ENCODE assay signal across 8 cellular contexts in the genomic region with DNA sequence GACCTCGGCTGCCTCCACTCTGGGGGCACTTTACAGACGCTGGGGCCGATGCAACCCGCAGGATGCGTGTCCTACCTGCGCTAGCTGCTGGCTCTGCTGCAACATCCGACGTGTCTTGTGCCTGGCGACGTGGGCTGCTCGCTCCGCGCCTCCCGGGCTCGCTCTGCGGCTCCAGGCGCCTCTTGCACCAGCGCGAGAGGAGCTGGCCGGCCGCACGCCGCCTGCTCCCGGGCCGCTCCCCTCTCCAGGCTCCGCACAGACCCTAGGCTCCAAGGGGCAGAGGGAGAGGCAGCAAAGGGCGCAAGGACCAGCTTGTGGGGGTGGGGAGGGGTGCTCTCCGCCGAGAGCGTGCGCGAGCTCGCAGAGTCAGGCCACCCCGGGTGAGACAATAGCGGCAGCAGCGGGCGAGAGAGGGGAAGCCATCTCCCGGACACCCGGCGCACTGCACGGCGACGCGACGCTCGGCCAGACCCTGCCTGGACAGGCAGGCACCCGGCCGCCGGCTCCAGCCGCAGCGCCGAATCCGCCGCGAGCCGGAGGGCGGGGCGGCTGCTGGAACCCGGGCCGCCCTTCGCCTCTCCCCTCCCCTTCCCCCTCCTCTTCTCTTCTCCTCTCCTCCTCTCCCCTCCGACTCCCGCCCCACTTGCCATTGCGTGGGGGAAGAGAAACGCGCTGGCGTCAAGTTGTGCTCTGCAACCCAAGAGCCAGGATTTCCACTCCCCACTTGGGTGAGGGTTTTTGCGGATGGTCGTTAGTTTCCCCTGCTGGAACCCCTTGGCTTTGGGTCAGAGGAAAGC. TPM values are rescaled to one million over a fixed set of nuclear protein-coding genes. Genes with fewer than 3 reads are reported as not detected.
DNase-seq lines count a peak whose midpoint lies in the region; ATAC-seq and TF ChIP-seq lines count a peak whose summit lies in the region.

A gene with protein sequence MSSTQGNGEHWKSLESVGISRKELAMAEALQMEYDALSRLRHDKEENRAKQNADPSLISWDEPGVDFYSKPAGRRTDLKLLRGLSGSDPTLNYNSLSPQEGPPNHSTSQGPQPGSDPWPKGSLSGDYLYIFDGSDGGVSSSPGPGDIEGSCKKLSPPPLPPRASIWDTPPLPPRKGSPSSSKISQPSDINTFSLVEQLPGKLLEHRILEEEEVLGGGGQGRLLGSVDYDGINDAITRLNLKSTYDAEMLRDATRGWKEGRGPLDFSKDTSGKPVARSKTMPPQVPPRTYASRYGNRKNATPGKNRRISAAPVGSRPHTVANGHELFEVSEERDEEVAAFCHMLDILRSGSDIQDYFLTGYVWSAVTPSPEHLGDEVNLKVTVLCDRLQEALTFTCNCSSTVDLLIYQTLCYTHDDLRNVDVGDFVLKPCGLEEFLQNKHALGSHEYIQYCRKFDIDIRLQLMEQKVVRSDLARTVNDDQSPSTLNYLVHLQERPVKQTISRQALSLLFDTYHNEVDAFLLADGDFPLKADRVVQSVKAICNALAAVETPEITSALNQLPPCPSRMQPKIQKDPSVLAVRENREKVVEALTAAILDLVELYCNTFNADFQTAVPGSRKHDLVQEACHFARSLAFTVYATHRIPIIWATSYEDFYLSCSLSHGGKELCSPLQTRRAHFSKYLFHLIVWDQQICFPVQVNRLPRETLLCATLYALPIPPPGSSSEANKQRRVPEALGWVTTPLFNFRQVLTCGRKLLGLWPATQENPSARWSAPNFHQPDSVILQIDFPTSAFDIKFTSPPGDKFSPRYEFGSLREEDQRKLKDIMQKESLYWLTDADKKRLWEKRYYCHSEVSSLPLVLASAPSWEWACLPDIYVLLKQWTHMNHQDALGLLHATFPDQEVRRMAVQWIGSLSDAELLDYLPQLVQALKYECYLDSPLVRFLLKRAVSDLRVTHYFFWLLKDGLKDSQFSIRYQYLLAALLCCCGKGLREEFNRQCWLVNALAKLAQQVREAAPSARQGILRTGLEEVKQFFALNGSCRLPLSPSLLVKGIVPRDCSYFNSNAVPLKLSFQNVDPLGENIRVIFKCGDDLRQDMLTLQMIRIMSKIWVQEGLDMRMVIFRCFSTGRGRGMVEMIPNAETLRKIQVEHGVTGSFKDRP (N-terminal part only) (minus strand): TSS at position 525 of the 797 bp plus-strand sequence. CDS start 25,003 bp downstream, outside the sequence.

- peaks cover 49% of the 10 kb centered on the region for H3K4me1 Mint-ChIP-seq in activated T-cell treated with anti-CD3 and anti-CD28 coated beads, Interleukin-2, amount 50 U/mL, for 4 hours (ENCODE audit: low read depth)
- peaks cover 65 to 84% of the 10 kb centered on the region in 2 donors for H3K4me1 Mint-ChIP-seq in stimulated activated naive B cell treated with anti-CD40 and anti-IgM and Interleukin-4, amounts not matched to agents 10 μg/mL and 1 μg/mL and 100 μg/mL, for 72 hours

- ATAC-seq in GM21526 (IDR thresholded peaks at IDR 0.05; ENCODE audit: low FRiP score, unreplicated experiment), result peak; percentile 75
- peak; percentile 79 to 83 for ATAC-seq in activated T-cell treated with anti-CD3 and anti-CD28 coated beads, Interleukin-2, amount 50 U/mL, for 4 hours
- peak; percentile 85 to 88 for ATAC-seq in stimulated activated naive B cell treated with anti-CD40 and anti-IgM and Interleukin-4, amounts not matched to agents 10 μg/mL and 1 μg/mL and 100 μg/mL, for 72 hours (replicated peaks)

- peak within 1 kb of the TSS; percentile 98 for H3K27ac Mint-ChIP-seq in stimulated activated naive B cell treated with anti-CD40 and anti-IgM and Interleukin-4, amounts not matched to agents 10 μg/mL and 1 μg/mL and 100 μg/mL, for 72 hours

- H3K36me3 ChIP-seq in OCI-LY7 (ENCODE audit: insufficient read depth, low read length), result no peaks in the 10 kb centered on the region
- H3K36me3 ChIP-seq in esophagus (ENCODE audit: control insufficient read depth in 2 of 2, insufficient read depth in 2 of 2, low read length in 1 of 2), result peaks cover 0 to 5% of the 10 kb centered on the region in 2 donors
- H3K36me3 ChIP-seq in muscle layer of colon (ENCODE audit: insufficient read depth, low read length), result no peaks in the 10 kb centered on the region

- H3K79me2 ChIP-seq in OCI-LY7 (ENCODE audit: insufficient read depth, low read depth, low read length), result no peaks in the 10 kb centered on the region

- no peaks in the 10 kb centered on the region for H3K9me2 ChIP-seq in OCI-LY7 (ENCODE audit: insufficient read depth, low read length)

- TF ChIP-seq CTCF in OCI-LY7 (conservative IDR thresholded peaks at IDR 0.05; ENCODE audit: low read length), result peak; percentile 56

- no peaks in the 10 kb centered on the region for H3K9me3 ChIP-seq in OCI-LY7 (ENCODE audit: low read length)
- H3K9me3 ChIP-seq in esophagus (ENCODE audit: control insufficient read depth in 2 of 2, insufficient read depth in 1 of 2, low read depth in 1 of 2, low read length in 1 of 2), result no peaks in the 10 kb centered on the region
- H3K9me3 ChIP-seq in muscle layer of colon (ENCODE audit: low read length), result no peaks in the 10 kb centered on the region

- H3K27me3 ChIP-seq in esophagus (ENCODE audit: control insufficient read depth in 1 of 2, insufficient read depth in 2 of 2, low read length in 2 of 2) (no peaks in the 10 kb centered on the region), muscle layer of colon (ENCODE audit: control insufficient read depth in 1 of 2, insufficient read depth in 2 of 2, low read length in 2 of 2) (no peaks in the 10 kb centered on the region)

- H3K4me1 ChIP-seq in OCI-LY7 (ENCODE audit: insufficient read depth, low read length, poor library complexity, severe bottlenecking), result peaks cover 63% of the 10 kb centered on the region
- H3K4me1 ChIP-seq in esophagus (ENCODE audit: control insufficient read depth in 2 of 2, insufficient read depth in 2 of 2, low read length in 1 of 2), result peaks cover 0 to 9% of the 10 kb centered on the region in 2 donors
- peaks cover 28% of the 10 kb centered on the region for H3K4me1 ChIP-seq in muscle layer of colon (ENCODE audit: insufficient read depth, low read length)

- H3K4me2 ChIP-seq in OCI-LY7 (ENCODE audit: low read length), result peak within 1 kb of the TSS; percentile 91

- no peaks in the 10 kb centered on the region for H3K27me3 Mint-ChIP-seq in activated T-cell treated with anti-CD3 and anti-CD28 coated beads, Interleukin-2, amount 50 U/mL, for 4 hours (ENCODE audit: low read depth)
- H3K27me3 Mint-ChIP-seq in stimulated activated naive B cell treated with anti-CD40 and anti-IgM and Interleukin-4, amounts not matched to agents 10 μg/mL and 1 μg/mL and 100 μg/mL, for 72 hours, result no peaks in the 10 kb centered on the region

- peaks cover 9% of the 10 kb centered on the region for H3K36me3 Mint-ChIP-seq in activated T-cell treated with anti-CD3 and anti-CD28 coated beads, Interleukin-2, amount 50 U/mL, for 4 hours (ENCODE audit: insufficient read depth)
- H3K36me3 Mint-ChIP-seq in stimulated activated naive B cell treated with anti-CD40 and anti-IgM and Interleukin-4, amounts not matched to agents 10 μg/mL and 1 μg/mL and 100 μg/mL, for 72 hours, result peaks cover 9 to 21% of the 10 kb centered on the region in 2 donors

- intact Hi-C loops in OCI-LY7 (cut with micrococcal nuclease; ENCODE audit: unreplicated experiment), result loop anchor here (1.0 to 2.0 kb wide), 2 partner anchors 13 to 48 kb away; no protein-coding TSS in a partner anchor

- peak within 1 kb of the TSS; percentile 48 for H3K27ac ChIP-seq in OCI-LY7 (ENCODE audit: low read depth, low read length, poor library complexity, severe bottlenecking)
- peak within 1 kb of the TSS; percentile 95 to 98 for H3K27ac ChIP-seq in esophagus (ENCODE audit: low read depth in 2 of 2, low read length in 1 of 2)
- H3K27ac ChIP-seq in muscle layer of colon (ENCODE audit: low read depth, low read length), result peak within 1 kb of the TSS; percentile 89

- POLR2A ChIA-PET in OCI-LY7 (lab: Charles Lee), result interaction anchor here (0.7 to 5.0 kb wide), 13 partner anchors 9 to 225 kb away, joined by 3 to 58 read pairs (median 5); a partner anchor contains a TSS

- H3K4me3 Mint-ChIP-seq in activated T-cell treated with anti-CD3 and anti-CD28 coated beads, Interleukin-2, amount 50 U/mL, for 4 hours, result peak within 1 kb of the TSS; percentile 94
- peak within 1 kb of the TSS; percentile 98 for H3K4me3 Mint-ChIP-seq in stimulated activated naive B cell treated with anti-CD40 and anti-IgM and Interleukin-4, amounts not matched to agents 10 μg/mL and 1 μg/mL and 100 μg/mL, for 72 hours

- peak within 1 kb of the TSS; percentile 79 for H3K4me3 ChIP-seq in OCI-LY7 (ENCODE audit: low read depth, low read length, poor library complexity, severe bottlenecking)
- H3K4me3 ChIP-seq in esophagus (ENCODE audit: low read depth in 1 of 2, low read length in 2 of 2), result peak within 1 kb of the TSS; percentile 65 to 91
- H3K4me3 ChIP-seq in muscle layer of colon (ENCODE audit: low read depth in 1 of 2, low read length in 2 of 2), result peak within 1 kb of the TSS; percentile 75 to 95

- H3K9ac ChIP-seq in muscle layer of colon (ENCODE audit: low read length), result peak within 1 kb of the TSS; percentile 66

- DNase-seq in DMS79 (lab: John Stamatoyannopoulos, UW) (peak; percentile 50), HuH-7.5 (ENCODE audit: low spot score) (peak; percentile 87), OCI-LY7 (ENCODE audit: low spot score) (peak; percentile 84)
- DNase-seq in activated T-cell treated with anti-CD3 and anti-CD28 coated beads, Interleukin-2, amount 50 U/mL, for 4 hours, result peak; percentile 59
- DNase-seq in stimulated activated naive B cell treated with anti-CD40 and anti-IgM and Interleukin-4, amounts not matched to agents 10 μg/mL and 1 μg/mL and 100 μg/mL, for 72 hours, result peak; percentile 78

- BruUV-seq in OCI-LY7 (replicated peaks; lab: Mats Ljungman, UMichigan), result no TSS peak

- WGBS in esophagus, 2 donors, result 0% methylated on average over 66 to 69 of the region's 69 CpGs

- no peaks in the 10 kb centered on the region for H3K9me3 Mint-ChIP-seq in activated T-cell treated with anti-CD3 and anti-CD28 coated beads, Interleukin-2, amount 50 U/mL, for 4 hours
- no peaks in the 10 kb centered on the region for H3K9me3 Mint-ChIP-seq in stimulated activated naive B cell treated with anti-CD40 and anti-IgM and Interleukin-4, amounts not matched to agents 10 μg/mL and 1 μg/mL and 100 μg/mL, for 72 hours

- H4K20me1 ChIP-seq in OCI-LY7 (ENCODE audit: insufficient read depth, low read length), result no peaks in the 10 kb centered on the region; the same call in 1 of the 2 replicates

- CTCF ChIA-PET in OCI-LY7 (lab: Charles Lee; ENCODE audit: unreplicated experiment), result interaction anchor here (0.6 to 4.0 kb wide), 8 partner anchors 14 to 269 kb away, joined by 3 to 35 read pairs (median 3); no protein-coding TSS in a partner anchor

- peak within 1 kb of the TSS; percentile 43; the same call in 1 of the 2 replicates for H2AFZ ChIP-seq in OCI-LY7 (ENCODE audit: low read length)

RNA-seq across cellular contexts. Expression of the gene that starts here (rescaled TPM):
- total RNA-seq in OCI-LY7 (2014; rRNA removed; shearing (Covaris generic)), result 11.9 and 12.5 TPM in 2 replicates
- total RNA-seq in OCI-LY7 (2022), result 36.3 and 43.9 TPM in 2 replicates
- 10 to 100 TPM; 13.6 to 18.1 (median 15.6) TPM for total RNA-seq in activated T-cell treated with anti-CD3 and anti-CD28 coated beads, Interleukin-2, amount 50 U/mL, for 4 hours
- 10 to 100 TPM in 1 of 2 donors, 1 to 10 TPM in 1; 7.8 to 14.2 TPM for polyA plus RNA-seq in esophagus

Comparison
In these comparisons a context has a peak if more than half of its experiments do, and no peak if none do; other contexts are left out.
1. Peak in every context shown above with its lines: DNase-seq, ATAC-seq, H3K4me3 ChIP-seq and H3K27ac ChIP-seq.